ENCODE assay signal across 22 cellular contexts in the genomic region with DNA sequence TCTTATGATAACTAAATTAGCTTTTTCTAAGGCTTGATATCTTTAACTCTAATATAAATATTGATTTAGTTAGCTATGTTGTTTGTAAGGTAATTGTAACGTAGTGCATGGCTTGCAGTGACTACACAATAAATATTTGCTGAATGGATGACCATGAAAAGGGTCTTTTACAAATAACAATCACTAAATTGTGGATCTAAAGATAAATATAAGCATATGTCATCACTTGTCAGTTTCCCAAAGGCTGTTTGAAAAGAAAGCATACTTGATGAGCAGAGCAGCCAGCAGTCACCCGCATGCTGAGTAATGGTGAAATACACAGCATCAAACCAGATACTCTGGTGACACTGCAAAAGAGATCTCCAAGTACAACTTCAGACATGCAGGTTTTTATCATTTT.
A peak's percentile ranks its signal among the peaks of the same experiment; 100 is the strongest.
DNase-seq lines count a peak whose midpoint lies in the region; ATAC-seq and TF ChIP-seq lines count a peak whose summit lies in the region.
"Had no signal": no experiment of that assay in that cellular context is flagged by ENCODE, and none has a peak within 500 bp of the region (broad histone marks: within the 10 kb centered on the region; RNA-seq: fewer than 3 reads in every experiment).

No MANE protein-coding gene starts in this region.

- H3K27ac ChIP-seq in parathyroid adenoma (peak overlapping the region; percentile 62), suprapubic skin (no peak overlapping the region)
- H3K27ac ChIP-seq: 22Rv1 had no signal

- peak overlapping the region; percentile 69 for H3K4me2 ChIP-seq in parathyroid adenoma (ENCODE audit: low read length)
- H3K4me2 ChIP-seq: GM23338, SK-N-SH had no signal

- TF ChIP-seq EP300 in suprapubic skin (IDR thresholded peaks at IDR 0.05) = no peak

- H3K4me3 ChIP-seq in parathyroid adenoma (ENCODE audit: low read depth, low read length) (peak overlapping the region; percentile 67), suprapubic skin (no peak overlapping the region)
- H3K4me3 ChIP-seq: GM23338, K562 had no signal

- H3K9ac ChIP-seq in parathyroid adenoma = no peak overlapping the region
- H3K9ac ChIP-seq: SK-N-SH had no signal

- no peak for TF ChIP-seq POLR2A in suprapubic skin (IDR thresholded peaks at IDR 0.05)

- TF ChIP-seq CTCF in parathyroid adenoma (IDR thresholded peaks at IDR 0.05) = no peak
- no peak for TF ChIP-seq CTCF in omental fat pad (IDR thresholded peaks at IDR 0.05)
- no peak for TF ChIP-seq CTCF in suprapubic skin (IDR thresholded peaks at IDR 0.05)

- no peak for ATAC-seq in omental fat pad (ENCODE audit: low FRiP score)
- ATAC-seq: GM23338, HCT116, K562, Panc1, T-cell had no signal

- no peaks in the 10 kb centered on the region for H3K9me3 ChIP-seq in parathyroid adenoma (ENCODE audit: control insufficient read depth, low read length)
- no peaks in the 10 kb centered on the region for H3K9me3 ChIP-seq in suprapubic skin
- H3K9me3 ChIP-seq: BE2C, SK-N-SH had no signal

- peak; percentile 49 for DNase-seq in DMS153 (lab: John Stamatoyannopoulos, UW)
- DNase-seq in DMS153 treated with DMSO at 0.1 percent for 48 hours (lab: John Stamatoyannopoulos, UW; ENCODE audit: unreplicated experiment) = no peak
- DNase-seq in NCI-H146 (lab: John Stamatoyannopoulos, UW) = peak; percentile 77
- DNase-seq in NCI-H774 (lab: John Stamatoyannopoulos, UW) = peak; percentile 86
- DNase-seq in omental fat pad (ENCODE audit: low spot score) = no peak
- no peak for DNase-seq in suprapubic skin (ENCODE audit: low spot score in 2 of 2)
- no peak for DNase-seq in NK-92 (lab: John Stamatoyannopoulos, UW; ENCODE audit: unreplicated experiment)
- DNase-seq: BE2C; CD4-positive, alpha-beta T cell; GF-D8; NCI-H1048; NCI-H187; NCI-H526 treated with DMSO at 0.1 percent for 48 hours; SK-N-SH; T-cell; T-helper 9 cell had no signal

- 81% methylated on average over 2 of the region's 2 CpGs for WGBS in suprapubic skin

- H3K4me1 ChIP-seq in parathyroid adenoma (peaks cover 6% of the 10 kb centered on the region), suprapubic skin (peaks cover 11% of the 10 kb centered on the region)

- H3K36me3 ChIP-seq in parathyroid adenoma (ENCODE audit: control insufficient read depth, insufficient read depth, low read length) (no peaks in the 10 kb centered on the region), suprapubic skin (no peaks in the 10 kb centered on the region)
- H3K36me3 ChIP-seq: BE2C had no signal

- no peak overlapping the region for H2AFZ ChIP-seq in parathyroid adenoma
- H2AFZ ChIP-seq: GM23338 had no signal

- H3K27me3 ChIP-seq in parathyroid adenoma (ENCODE audit: control insufficient read depth, insufficient read depth, low read length) = no peaks in the 10 kb centered on the region
- peaks cover 64% of the 10 kb centered on the region for H3K27me3 ChIP-seq in suprapubic skin
- H3K27me3 ChIP-seq: BE2C had no signal

- H3K79me2 ChIP-seq in parathyroid adenoma = no peaks in the 10 kb centered on the region

Comparison
In these comparisons a context has a peak if more than half of its experiments do, and no peak if none do; other contexts are left out.
1. DNase-seq: peak in DMS153 (single experiment), NCI-H146 (single experiment) and NCI-H774 (single experiment); none in DMS153 treated with DMSO at 0.1 percent for 48 hours (single experiment), omental fat pad (single experiment), suprapubic skin (0 of 2) and NK-92 (single experiment).